In genomic region chr3:98557324-98558010, GRCh38 we compare ENCODE assay signal across 12 cellular contexts. TPM values are rescaled to one million over a fixed set of nuclear protein-coding genes. Genes with fewer than 3 reads are reported as not detected.
A peak's percentile ranks its signal among the peaks of the same experiment; 100 is the strongest.
DNase-seq lines count a peak whose midpoint lies in the region; ATAC-seq and TF ChIP-seq lines count a peak whose summit lies in the region.
"Had no signal": no experiment of that assay in that cellular context is flagged by ENCODE, and none has a peak within 500 bp of the region (broad histone marks: within the 10 kb centered on the region; RNA-seq: fewer than 3 reads in every experiment).

No MANE protein-coding gene starts in this region.

- H3K4me1 Mint-ChIP-seq in activated CD4-positive, alpha-beta T cell treated with anti-CD3 and anti-CD28 coated beads, Interleukin-2, amount 10 ng/mL, durations not matched to agents 7 days and 5 days: peaks cover 85% of the 10 kb centered on the region
- peaks cover 6 to 81% (median 24%) of the 10 kb centered on the region in 7 donors for H3K4me1 Mint-ChIP-seq in naive thymus-derived CD4-positive, alpha-beta T cell

- POLR2A ChIA-PET in activated CD4-positive, alpha-beta T cell treated with anti-CD3 and anti-CD28 coated beads, Interleukin-2, amount 10 ng/mL, durations not matched to agents 7 days and 5 days (lab: Charles Lee): interaction anchor here (0.6 to 3.4 kb wide), 3 partner anchors 12 to 35 kb away, joined by 3 to 19 read pairs (median 4); partner anchors contain the start of gene CLDND1
- POLR2A ChIA-PET in naive thymus-derived CD4-positive, alpha-beta T cell (lab: Charles Lee): interaction anchor here (1.1 to 1.3 kb wide), 2 partner anchors 34 to 36 kb away, joined by 3 to 4 read pairs; partner anchors contain the start of gene CPOX

- H3K36me3 Mint-ChIP-seq in activated CD4-positive, alpha-beta T cell treated with anti-CD3 and anti-CD28 coated beads, Interleukin-2, amount 10 ng/mL, durations not matched to agents 7 days and 5 days (ENCODE audit: low read depth): peaks cover 36% of the 10 kb centered on the region
- peaks cover 0 to 34% (median 0%) of the 10 kb centered on the region in 5 donors for H3K36me3 Mint-ChIP-seq in naive thymus-derived CD4-positive, alpha-beta T cell
- H3K36me3 Mint-ChIP-seq: IgD-negative memory B cell had no signal

- H3K4me3 ChIP-seq in GM12865 (ENCODE audit: low read depth, low read length) (peak overlapping the region; percentile 72), heart left ventricle (no peak overlapping the region)
- no peak overlapping the region for H3K4me3 ChIP-seq in naive thymus-derived CD4-positive, alpha-beta T cell (ENCODE audit: low read length)

- peak overlapping the region; percentile 96 for H3K27ac Mint-ChIP-seq in activated CD4-positive, alpha-beta T cell treated with anti-CD3 and anti-CD28 coated beads, Interleukin-2, amount 10 ng/mL, durations not matched to agents 7 days and 5 days
- H3K27ac Mint-ChIP-seq in naive thymus-derived CD4-positive, alpha-beta T cell: peak overlapping the region in 7 of 9 donors; percentile 10 to 98 (median 81)

- DNase-seq in GM12865 (ENCODE audit: low read depth): peak; percentile 95
- DNase-seq in activated CD4-positive, alpha-beta T cell treated with anti-CD3 and anti-CD28 coated beads, Interleukin-2, amount 10 ng/mL, durations not matched to agents 7 days and 5 days: peak; percentile 50
- DNase-seq in naive thymus-derived CD4-positive, alpha-beta T cell: peak in 1 of 9 donors; percentile 56
- DNase-seq in NCI-H2107 (lab: John Stamatoyannopoulos, UW): no peak
- DNase-seq in effector CD4-positive, alpha-beta T cell: no peak
- DNase-seq in heart left ventricle: no peak
- DNase-seq: Caco-2 had no signal

- H3K4me3 Mint-ChIP-seq in activated CD4-positive, alpha-beta T cell treated with anti-CD3 and anti-CD28 coated beads, Interleukin-2, amount 10 ng/mL, durations not matched to agents 7 days and 5 days: peak overlapping the region; percentile 72
- H3K4me3 Mint-ChIP-seq in naive thymus-derived CD4-positive, alpha-beta T cell: peak overlapping the region in 6 of 10 donors; percentile 21 to 83 (median 35)

- H3K27me3 ChIP-seq in naive thymus-derived CD4-positive, alpha-beta T cell (ENCODE audit: control insufficient read depth in 2 of 2, insufficient read depth in 2 of 2, low read length in 2 of 2): no peaks in the 10 kb centered on the region
- no peaks in the 10 kb centered on the region for H3K27me3 ChIP-seq in heart left ventricle

- TF ChIP-seq CTCF in GM12865 (IDR thresholded peaks at IDR 0.05; ENCODE audit: insufficient read depth, low read depth, low read length, missing control alignments) (no peak), heart left ventricle (IDR thresholded peaks at IDR 0.05) (no peak)

- WGBS in heart left ventricle, 4 donors: 72 to 79% (median 75%) methylated on average over 4 of the region's 4 CpGs

- intact Hi-C loops in naive thymus-derived CD4-positive, alpha-beta T cell (cut with micrococcal nuclease): loop anchor here in 1 of 2 donors (5.0 kb wide), 1 partner anchor 585 kb away; the partner anchor contains the start of gene RIOX2
- intact Hi-C loops in heart left ventricle (cut with DNase I): no loop called here

- peaks cover 6% of the 10 kb centered on the region for H3K9me3 Mint-ChIP-seq in activated CD4-positive, alpha-beta T cell treated with anti-CD3 and anti-CD28 coated beads, Interleukin-2, amount 10 ng/mL, durations not matched to agents 7 days and 5 days
- peaks cover 0 to 6% (median 0%) of the 10 kb centered on the region in 11 donors for H3K9me3 Mint-ChIP-seq in naive thymus-derived CD4-positive, alpha-beta T cell

- CTCF ChIA-PET in activated CD4-positive, alpha-beta T cell treated with anti-CD3 and anti-CD28 coated beads, Interleukin-2, amount 10 ng/mL, durations not matched to agents 7 days and 5 days (lab: Charles Lee): interaction anchor here (1.1 to 3.5 kb wide), 8 partner anchors 9 to 37 kb away, joined by 3 to 10 read pairs (median 4); no protein-coding TSS in a partner anchor
- CTCF ChIA-PET in naive thymus-derived CD4-positive, alpha-beta T cell (lab: Charles Lee): interaction anchor here (0.7 to 1.0 kb wide), 2 partner anchors 13 to 27 kb away, joined by 3 read pairs; no protein-coding TSS in a partner anchor

- no peaks in the 10 kb centered on the region for H3K9me3 ChIP-seq in naive thymus-derived CD4-positive, alpha-beta T cell (ENCODE audit: control insufficient read depth in 2 of 3, low read length in 3 of 3)
- H3K9me3 ChIP-seq in heart left ventricle: peaks cover 0 to 3% (median 0%) of the 10 kb centered on the region in 12 donors
- H3K9me3 ChIP-seq: Caco-2 had no signal

- ATAC-seq in HG02610 (IDR thresholded peaks at IDR 0.05; ENCODE audit: unreplicated experiment) (peak; percentile 32), heart left ventricle (no peak), SK-N-SH treated with all-trans-retinoic acid at 6 μM for 48 hours (no peak)
- ATAC-seq in naive thymus-derived CD4-positive, alpha-beta T cell: peak; percentile 16

- no peak overlapping the region for H3K27ac ChIP-seq in naive thymus-derived CD4-positive, alpha-beta T cell (ENCODE audit: low read depth, low read length)
- peak overlapping the region in 1 of 12 donors; percentile 15 for H3K27ac ChIP-seq in heart left ventricle

- H3K27me3 Mint-ChIP-seq in activated CD4-positive, alpha-beta T cell treated with anti-CD3 and anti-CD28 coated beads, Interleukin-2, amount 10 ng/mL, durations not matched to agents 7 days and 5 days: no peaks in the 10 kb centered on the region
- H3K27me3 Mint-ChIP-seq in naive thymus-derived CD4-positive, alpha-beta T cell: peaks cover 0 to 5% (median 0%) of the 10 kb centered on the region in 5 donors

- H3K4me1 ChIP-seq in naive thymus-derived CD4-positive, alpha-beta T cell (ENCODE audit: control insufficient read depth in 2 of 2, insufficient read depth in 2 of 2, low read length in 2 of 2): peaks cover 4 to 55% of the 10 kb centered on the region in 2 donors
- H3K4me1 ChIP-seq in heart left ventricle: peaks cover 0 to 34% (median 0%) of the 10 kb centered on the region in 12 donors
- H3K4me1 ChIP-seq: Caco-2 had no signal

- no peak for TF ChIP-seq POLR2A in heart left ventricle (IDR thresholded peaks at IDR 0.05)

- H3K36me3 ChIP-seq in naive thymus-derived CD4-positive, alpha-beta T cell (ENCODE audit: control insufficient read depth in 2 of 3, insufficient read depth in 3 of 3, low read length in 3 of 3): no peaks in the 10 kb centered on the region
- H3K36me3 ChIP-seq in heart left ventricle: no peaks in the 10 kb centered on the region

TF ChIP-seq in SK-N-SH treated with all-trans-retinoic acid at 6 μM for 48 hours, 23 proteins besides CTCF, POLR2A, EP300 and RAD21 (continues in another document):
- TF ChIP-seq ZNF70 (CRISPR knock-in tag; IDR thresholded peaks at IDR 0.05): no peak
- TF ChIP-seq ZNF8 (CRISPR knock-in tag; IDR thresholded peaks at IDR 0.05): no peak
- no peak for TF ChIP-seq TSHZ2 (CRISPR knock-in tag; IDR thresholded peaks at IDR 0.05)
- TF ChIP-seq TCF4 (CRISPR knock-in tag; IDR thresholded peaks at IDR 0.05; ENCODE audit: borderline replicate concordance): no peak
- no peak for TF ChIP-seq PPARA (CRISPR knock-in tag; IDR thresholded peaks at IDR 0.05; ENCODE audit: borderline replicate concordance)

RNA-seq across cellular contexts. Expression of gene GPR15, which starts 25.7 kb away (rescaled TPM):
- total RNA-seq in activated CD4-positive, alpha-beta T cell treated with anti-CD3 and anti-CD28 coated beads, Interleukin-2, amount 10 ng/mL, durations not matched to agents 7 days and 5 days: 10 to 100 TPM; 31.0 to 35.0 TPM
- 10 to 100 TPM in 2 of 5 experiments, 1 to 10 TPM in 3; 3.3 to 24.2 (median 5.1) TPM for total RNA-seq in naive thymus-derived CD4-positive, alpha-beta T cell
- polyA plus RNA-seq in naive thymus-derived CD4-positive, alpha-beta T cell: under 1 TPM; 0.52 to 0.79 TPM
- not detected for total RNA-seq in heart left ventricle
- polyA plus RNA-seq in heart left ventricle: not detected
- total RNA-seq: Caco-2, epithelial cell of proximal tubule had no signal

RNA-seq across cellular contexts. Expression of gene CLDND1, which starts 34.8 kb away (rescaled TPM):
- 100 to 1,000 TPM; 399 to 432 TPM for total RNA-seq in activated CD4-positive, alpha-beta T cell treated with anti-CD3 and anti-CD28 coated beads, Interleukin-2, amount 10 ng/mL, durations not matched to agents 7 days and 5 days
- 100 to 1,000 TPM; 100 to 478 (median 132) TPM for total RNA-seq in naive thymus-derived CD4-positive, alpha-beta T cell
- 10 to 100 TPM; 40.6 to 47.4 TPM for polyA plus RNA-seq in naive thymus-derived CD4-positive, alpha-beta T cell
- 100 to 1,000 TPM in 2 of 9 donors, 10 to 100 TPM in 7; 64.2 to 155 (median 77.0) TPM for total RNA-seq in heart left ventricle
- 10 to 100 TPM; 55.0 to 86.9 TPM for polyA plus RNA-seq in heart left ventricle

RNA-seq across cellular contexts. Expression of gene CPOX, which starts 35.9 kb away (rescaled TPM):
- 10 to 100 TPM; 60.4 to 66.3 TPM for total RNA-seq in activated CD4-positive, alpha-beta T cell treated with anti-CD3 and anti-CD28 coated beads, Interleukin-2, amount 10 ng/mL, durations not matched to agents 7 days and 5 days
- 10 to 100 TPM; 11.4 to 67.5 (median 21.6) TPM for total RNA-seq in naive thymus-derived CD4-positive, alpha-beta T cell
- polyA plus RNA-seq in naive thymus-derived CD4-positive, alpha-beta T cell: 1 to 10 TPM; 2.7 to 6.2 TPM
- total RNA-seq in heart left ventricle: 10 to 100 TPM in 7 of 9 donors, 1 to 10 TPM in 2; 7.7 to 13.6 (median 12.4) TPM
- 10 to 100 TPM in 1 of 2 donors, 1 to 10 TPM in 1; 8.2 to 13.1 TPM for polyA plus RNA-seq in heart left ventricle

RNA-seq across cellular contexts. Expression of gene OR5K2, which starts 60.0 kb away (rescaled TPM):
- total RNA-seq in activated CD4-positive, alpha-beta T cell treated with anti-CD3 and anti-CD28 coated beads, Interleukin-2, amount 10 ng/mL, durations not matched to agents 7 days and 5 days: not detected
- not detected for total RNA-seq in naive thymus-derived CD4-positive, alpha-beta T cell
- polyA plus RNA-seq in naive thymus-derived CD4-positive, alpha-beta T cell: not detected
- not detected for total RNA-seq in heart left ventricle
- not detected for polyA plus RNA-seq in heart left ventricle
- total RNA-seq: Caco-2, epithelial cell of proximal tubule, liver had no signal
- polyA plus RNA-seq: IgD-negative memory B cell, liver had no signal

Comparison
In these comparisons a context has a peak if more than half of its experiments do, and no peak if none do; other contexts are left out.
1. DNase-seq: peak in GM12865 (single experiment) and activated CD4-positive, alpha-beta T cell treated with anti-CD3 and anti-CD28 coated beads, Interleukin-2, amount 10 ng/mL, durations not matched to agents 7 days and 5 days (single experiment); none in NCI-H2107 (single experiment), effector CD4-positive, alpha-beta T cell (single experiment) and heart left ventricle (0 of 5).
2. ATAC-seq: peak in HG02610 (single experiment) and naive thymus-derived CD4-positive, alpha-beta T cell (single experiment); none in heart left ventricle (0 of 4) and SK-N-SH treated with all-trans-retinoic acid at 6 μM for 48 hours (single experiment).